Comparison of ENCODE assay signal across 28 cellular contexts in genomic region chr9:15373881-15374280, GRCh38. TPM values are rescaled to one million over a fixed set of nuclear protein-coding genes. Genes with fewer than 3 reads are reported as not detected.
DNase-seq lines count a peak whose midpoint lies in the region; ATAC-seq and TF ChIP-seq lines count a peak whose summit lies in the region.
"Had no signal": no experiment of that assay in that cellular context is flagged by ENCODE, and none has a peak within 500 bp of the region (broad histone marks: within the 10 kb centered on the region; RNA-seq: fewer than 3 reads in every experiment).

No MANE protein-coding gene starts in this region.

- H3K9ac ChIP-seq in neural progenitor cell = no peak overlapping the region

- H3K4me2 ChIP-seq in neural progenitor cell (no peak overlapping the region), osteoblast (ENCODE audit: insufficient read depth, low read length) (no peak overlapping the region)

- peaks cover 9% of the 10 kb centered on the region for H3K9me3 Mint-ChIP-seq in neural progenitor cell

- no peaks in the 10 kb centered on the region for H3K9me3 ChIP-seq in neural progenitor cell (ENCODE audit: low read depth)
- no peaks in the 10 kb centered on the region for H3K9me3 ChIP-seq in osteoblast (ENCODE audit: low read depth, low read length)
- no peaks in the 10 kb centered on the region for H3K9me3 ChIP-seq in heart right ventricle
- H3K9me3 ChIP-seq: BE2C, mucosa of descending colon had no signal

- H3F3A ChIP-seq in neural progenitor cell (ENCODE audit: low read depth) = no peaks in the 10 kb centered on the region

- H4K20me1 ChIP-seq in neural progenitor cell (ENCODE audit: low read depth) (no peaks in the 10 kb centered on the region), osteoblast (ENCODE audit: insufficient read depth, low read length) (no peaks in the 10 kb centered on the region)

- H3K36me3 ChIP-seq in neural progenitor cell = no peaks in the 10 kb centered on the region
- H3K36me3 ChIP-seq in osteoblast (ENCODE audit: insufficient read depth, low read length) = no peaks in the 10 kb centered on the region
- no peaks in the 10 kb centered on the region for H3K36me3 ChIP-seq in heart right ventricle
- H3K36me3 ChIP-seq: BE2C had no signal

- no peak overlapping the region for H3K27ac Mint-ChIP-seq in neural progenitor cell
- H3K27ac Mint-ChIP-seq: activated CD8-positive, alpha-beta memory T cell treated with anti-CD3 and anti-CD28 coated beads, Interleukin-2, amount 10 ng/mL, durations not matched to agents 7 days and 5 days; CD8-positive, alpha-beta memory T cell; H9; IgD-negative memory B cell had no signal

- peaks cover 13% of the 10 kb centered on the region for H3K4me1 Mint-ChIP-seq in neural progenitor cell
- H3K4me1 Mint-ChIP-seq: activated CD8-positive, alpha-beta memory T cell treated with anti-CD3 and anti-CD28 coated beads, Interleukin-2, amount 10 ng/mL, durations not matched to agents 7 days and 5 days had no signal

- H3K4me3 Mint-ChIP-seq in neural progenitor cell = no peak overlapping the region
- H3K4me3 Mint-ChIP-seq: activated CD8-positive, alpha-beta memory T cell treated with anti-CD3 and anti-CD28 coated beads, Interleukin-2, amount 10 ng/mL, durations not matched to agents 7 days and 5 days; CD8-positive, alpha-beta memory T cell; H9; IgD-negative memory B cell had no signal

- TF ChIP-seq CTCF in fibroblast of pulmonary artery (IDR thresholded peaks at IDR 0.05; ENCODE audit: low read length, missing control alignments) (no peak), neural progenitor cell (IDR thresholded peaks at IDR 0.05) (no peak), osteoblast (IDR thresholded peaks at IDR 0.05; ENCODE audit: extremely low read depth, low read depth, low read length) (no peak), heart right ventricle (IDR thresholded peaks at IDR 0.05) (no peak)

- H3K36me3 Mint-ChIP-seq in neural progenitor cell = no peaks in the 10 kb centered on the region
- H3K36me3 Mint-ChIP-seq: IgD-negative memory B cell had no signal

- 65 to 71% methylated on average over 2 of the region's 2 CpGs for WGBS in heart right ventricle, 2 donors

- H3K27me3 ChIP-seq in neural progenitor cell (no peaks in the 10 kb centered on the region), osteoblast (ENCODE audit: insufficient read depth, low read length) (no peaks in the 10 kb centered on the region), heart right ventricle (peaks cover 0 to 11% (median 0%) of the 10 kb centered on the region in 7 donors)

- H3K79me2 ChIP-seq in neural progenitor cell (ENCODE audit: low read depth) = no peaks in the 10 kb centered on the region
- no peaks in the 10 kb centered on the region for H3K79me2 ChIP-seq in osteoblast (ENCODE audit: insufficient read depth, low read length)

- intact Hi-C loops in heart right ventricle (cut with DNase I) = loop anchor here in 1 of 10 donors (10.0 kb wide), 1 partner anchor 59 kb away; no protein-coding TSS in a partner anchor

- H3K4me3 ChIP-seq in fibroblast of pulmonary artery (replicated peaks; ENCODE audit: low read depth, low read length) (no peak overlapping the region), neural progenitor cell (no peak overlapping the region), osteoblast (ENCODE audit: insufficient read depth, low read length) (no peak overlapping the region), heart right ventricle (no peak overlapping the region)
- H3K4me3 ChIP-seq: dorsolateral prefrontal cortex, mucosa of descending colon had no signal

- H3K27ac ChIP-seq in neural progenitor cell (no peak overlapping the region), osteoblast (ENCODE audit: low read depth, low read length) (no peak overlapping the region), heart right ventricle (no peak overlapping the region), substantia nigra (ENCODE audit: low read depth, low read length, poor library complexity, severe bottlenecking) (no peak overlapping the region)
- H3K27ac ChIP-seq: VCaP had no signal

- DNase-seq in EH (ENCODE audit: low read depth) (peak; percentile 52), amniotic epithelial cell (ENCODE audit: low read depth) (peak; percentile 25), fibroblast of pulmonary artery (ENCODE audit: low read depth) (peak; percentile 8), neural progenitor cell (ENCODE audit: low spot score) (no peak), NK-92 (lab: John Stamatoyannopoulos, UW; ENCODE audit: unreplicated experiment) (no peak), osteoblast (ENCODE audit: insufficient read length, low spot score, missing footprints) (no peak), heart right ventricle (no peak), substantia nigra (lab: John Stamatoyannopoulos, UW) (no peak)
- DNase-seq: activated CD8-positive, alpha-beta memory T cell treated with anti-CD3 and anti-CD28 coated beads, Interleukin-2, amount 10 ng/mL, durations not matched to agents 7 days and 5 days; activated naive CD4-positive, alpha-beta T cell treated with anti-CD3 and anti-CD28 coated beads, Interleukin-2, amount 50 U/mL, for 16 hours; activated T-cell treated with anti-CD3 and anti-CD28 coated beads, Interleukin-2, amount 50 U/mL, for 48 hours; anterior cingulate cortex; BE2C; caudate nucleus; CD8-positive, alpha-beta memory T cell; dorsolateral prefrontal cortex; H9; NCI-H1105; NCI-H1930; NCI-H524 treated with DMSO at 0.1 percent for 48 hours; SHP77; stimulated activated CD4-positive, alpha-beta T cell treated with anti-CD3 and anti-CD28 coated beads, Interleukin-15, amount 100 ng/mL, for 24 hours; stimulated activated naive CD4-positive, alpha-beta T cell treated with Interleukin-2 at 50 U/mL for 16 hours; SW 1271; T-helper 9 cell had no signal

- H2AFZ ChIP-seq in neural progenitor cell (replicated peaks) = peak overlapping the region; percentile 57
- H2AFZ ChIP-seq in osteoblast (ENCODE audit: low read length) = no peak overlapping the region

- peaks cover 11% of the 10 kb centered on the region for H3K27me3 Mint-ChIP-seq in neural progenitor cell (ENCODE audit: insufficient read depth, low read depth)

- no peak for ATAC-seq in heart right ventricle
- ATAC-seq: activated CD8-positive, alpha-beta memory T cell treated with anti-CD3 and anti-CD28 coated beads, Interleukin-2, amount 10 ng/mL, durations not matched to agents 7 days and 5 days had no signal

- no peaks in the 10 kb centered on the region for H3K4me1 ChIP-seq in neural progenitor cell
- no peaks in the 10 kb centered on the region for H3K4me1 ChIP-seq in osteoblast (ENCODE audit: insufficient read depth, low read length)
- peaks cover 0 to 10% (median 0%) of the 10 kb centered on the region in 9 donors for H3K4me1 ChIP-seq in heart right ventricle
- H3K4me1 ChIP-seq: BE2C had no signal

RNA-seq across cellular contexts. Expression of gene SNAPC3, which starts 48.8 kb away (rescaled TPM):
- total RNA-seq in neural progenitor cell (ENCODE audit: low replicate concordance) = 59.5 and 68.7 TPM in 2 replicates
- 30.4 TPM in 2 replicates for total RNA-seq in osteoblast
- 10 to 100 TPM; 26.0 to 41.8 (median 37.5) TPM for total RNA-seq in heart right ventricle
- 10 to 100 TPM; 10.2 to 10.7 TPM for polyA plus RNA-seq in heart right ventricle

Comparison
In these comparisons a context has a peak if more than half of its experiments do, and no peak if none do; other contexts are left out.
1. DNase-seq: peak in EH (single experiment), amniotic epithelial cell (single experiment) and fibroblast of pulmonary artery (single experiment); none in neural progenitor cell (single experiment), NK-92 (single experiment), osteoblast (single experiment), heart right ventricle (0 of 2) and substantia nigra (0 of 49).